Comparison of ENCODE assay signal across 18 cellular contexts in genomic region chr18:4854664-4855063, GRCh38.
DNase-seq lines count a peak whose midpoint lies in the region; ATAC-seq and TF ChIP-seq lines count a peak whose summit lies in the region.
"Had no signal": no experiment of that assay in that cellular context is flagged by ENCODE, and none has a peak within 500 bp of the region (broad histone marks: within the 10 kb centered on the region; RNA-seq: fewer than 3 reads in every experiment).

No MANE protein-coding gene starts in this region.

- peak; percentile 54 for DNase-seq in GM23338 (ENCODE audit: low spot score)
- DNase-seq in NT2/D1 (ENCODE audit: low read depth, low spot score), result peak; percentile 51
- peak; percentile 69 for DNase-seq in endodermal cell
- peak; percentile 42 for DNase-seq in neural progenitor cell (ENCODE audit: low spot score)
- DNase-seq in SW 1271 (lab: John Stamatoyannopoulos, UW), result no peak
- no peak for DNase-seq in transverse colon
- no peak for DNase-seq in hippocampal formation (lab: John Stamatoyannopoulos, UW)
- DNase-seq in posterior vena cava (ENCODE audit: low spot score), result no peak
- DNase-seq: Calu3; CD4-positive, alpha-beta memory T cell; DMS53; KBM-7; MV-4-11; NCI-H1417; NCI-H1930; NCI-H2171 treated with DMSO at 0.1 percent for 48 hours; NCI-H82; PC-9 had no signal

- intact Hi-C loops in transverse colon (cut with DNase I; ENCODE audit: low total_unique reads) (no loop called here), posterior vena cava (cut with DNase I) (no loop called here)

- no peak overlapping the region for H3K4me3 ChIP-seq in GM23338
- H3K4me3 ChIP-seq in NT2/D1 (ENCODE audit: insufficient read length, low read depth), result no peak overlapping the region
- no peak overlapping the region for H3K4me3 ChIP-seq in endodermal cell (ENCODE audit: low read length)
- H3K4me3 ChIP-seq in neural progenitor cell, result no peak overlapping the region
- no peak overlapping the region for H3K4me3 ChIP-seq in transverse colon
- H3K4me3 ChIP-seq: PC-9 had no signal

- H3K27me3 Mint-ChIP-seq in GM23338 (ENCODE audit: insufficient read depth, low read depth, poor library complexity) (no peaks in the 10 kb centered on the region), endodermal cell (ENCODE audit: insufficient read depth) (no peaks in the 10 kb centered on the region), neural progenitor cell (ENCODE audit: insufficient read depth, low read depth) (peaks cover 3% of the 10 kb centered on the region)
- H3K27me3 Mint-ChIP-seq: CD4-positive, alpha-beta memory T cell had no signal

- in situ Hi-C loops in transverse colon (cut with MboI; ENCODE audit: low pct_ligation_motif_present in 1 of 4, low pct_unique_long_range_greater_than_20kb in 1 of 4, low sequenced_read_pairs in 3 of 4), result no loop called here

- H3K4me3 Mint-ChIP-seq in GM23338 (no peak overlapping the region), endodermal cell (no peak overlapping the region), neural progenitor cell (no peak overlapping the region)
- H3K4me3 Mint-ChIP-seq: CD4-positive, alpha-beta memory T cell had no signal

- no peaks in the 10 kb centered on the region for H3F3A ChIP-seq in GM23338 (replicated peaks; ENCODE audit: low read depth)
- H3F3A ChIP-seq in neural progenitor cell (ENCODE audit: low read depth), result peaks cover 14% of the 10 kb centered on the region

- H4K20me1 ChIP-seq in GM23338 (replicated peaks; ENCODE audit: insufficient read depth) (no peaks in the 10 kb centered on the region), neural progenitor cell (ENCODE audit: low read depth) (no peaks in the 10 kb centered on the region)

- TF ChIP-seq POLR2A in transverse colon (IDR thresholded peaks at IDR 0.05), result no peak

- H3K79me2 ChIP-seq in GM23338 (replicated peaks; ENCODE audit: insufficient read depth) (no peaks in the 10 kb centered on the region), neural progenitor cell (ENCODE audit: low read depth) (no peaks in the 10 kb centered on the region)

- H3K36me3 ChIP-seq in GM23338 (ENCODE audit: insufficient read depth) (no peaks in the 10 kb centered on the region), NT2/D1 (ENCODE audit: insufficient read depth, insufficient read length, low read length) (no peaks in the 10 kb centered on the region), endodermal cell (ENCODE audit: control insufficient read depth, insufficient read depth, low read length) (no peaks in the 10 kb centered on the region), neural progenitor cell (no peaks in the 10 kb centered on the region), transverse colon (no peaks in the 10 kb centered on the region)

- H2AFZ ChIP-seq in GM23338 (no peak overlapping the region), neural progenitor cell (replicated peaks) (peak overlapping the region; percentile 35)
- H2AFZ ChIP-seq: PC-9 had no signal

- WGBS in endodermal cell (ENCODE audit: insufficient coverage in 1 of 2, insufficient read length in 1 of 2), 2 experiments, result 86% methylated on average over 1 of the region's 1 CpG; no CpG with 5 or more reads in 1 of the 2 experiments
- 40 to 68% methylated on average over 1 of the region's 1 CpG for WGBS in transverse colon (ENCODE audit: low coverage in 1 of 2), 2 donors

- H3K36me3 Mint-ChIP-seq in GM23338 (ENCODE audit: low read depth), result no peaks in the 10 kb centered on the region
- H3K36me3 Mint-ChIP-seq in endodermal cell (ENCODE audit: low read depth), result no peaks in the 10 kb centered on the region
- H3K36me3 Mint-ChIP-seq in neural progenitor cell, result no peaks in the 10 kb centered on the region
- H3K36me3 Mint-ChIP-seq: CD4-positive, alpha-beta memory T cell had no signal

- peaks cover 7% of the 10 kb centered on the region; the same call in 1 of the 2 replicates for H3K9me2 ChIP-seq in GM23338 (ENCODE audit: insufficient read depth)

- TF ChIP-seq EP300 in transverse colon (IDR thresholded peaks at IDR 0.05; ENCODE audit: low read depth), result no peak

- H3K9me3 ChIP-seq in NT2/D1 (ENCODE audit: insufficient read depth, low read length) (no peaks in the 10 kb centered on the region), endodermal cell (ENCODE audit: control insufficient read depth, low read length) (no peaks in the 10 kb centered on the region), neural progenitor cell (ENCODE audit: low read depth) (no peaks in the 10 kb centered on the region), transverse colon (peaks cover 0 to 2% of the 10 kb centered on the region in 2 donors)

- H3K9me3 Mint-ChIP-seq in GM23338 (no peaks in the 10 kb centered on the region), endodermal cell (no peaks in the 10 kb centered on the region), neural progenitor cell (no peaks in the 10 kb centered on the region)

- peaks cover 25% of the 10 kb centered on the region for H3K4me1 Mint-ChIP-seq in GM23338
- peaks cover 4% of the 10 kb centered on the region for H3K4me1 Mint-ChIP-seq in endodermal cell
- H3K4me1 Mint-ChIP-seq in neural progenitor cell, result peaks cover 8% of the 10 kb centered on the region
- H3K4me1 Mint-ChIP-seq: CD4-positive, alpha-beta memory T cell had no signal

- H3K4me2 ChIP-seq in GM23338, result peak overlapping the region; percentile 45; the same call in 1 of the 2 replicates
- H3K4me2 ChIP-seq in neural progenitor cell, result peak overlapping the region; percentile 32
- H3K4me2 ChIP-seq: PC-9 had no signal

- no peaks in the 10 kb centered on the region for H3K27me3 ChIP-seq in GM23338 (ENCODE audit: insufficient read depth)
- no peaks in the 10 kb centered on the region for H3K27me3 ChIP-seq in NT2/D1 (ENCODE audit: insufficient read depth, insufficient read length)
- no peaks in the 10 kb centered on the region for H3K27me3 ChIP-seq in endodermal cell (ENCODE audit: control insufficient read depth, insufficient read depth, low read length, poor library complexity, severe bottlenecking)
- peaks cover 23% of the 10 kb centered on the region for H3K27me3 ChIP-seq in neural progenitor cell
- no peaks in the 10 kb centered on the region for H3K27me3 ChIP-seq in transverse colon

- H3K9ac ChIP-seq in NT2/D1 (ENCODE audit: insufficient read length, low read depth), result no peak overlapping the region
- no peak overlapping the region for H3K9ac ChIP-seq in endodermal cell (ENCODE audit: extremely low read depth, low read length, poor library complexity, severe bottlenecking)
- no peak overlapping the region for H3K9ac ChIP-seq in neural progenitor cell

- TF ChIP-seq CTCF in GM23338 (conservative IDR thresholded peaks at IDR 0.05; ENCODE audit: low read depth in 2 of 2) (no peak), endodermal cell (conservative IDR thresholded peaks at IDR 0.05) (no peak), neural progenitor cell (IDR thresholded peaks at IDR 0.05) (no peak), transverse colon (IDR thresholded peaks at IDR 0.05) (no peak)

- peak overlapping the region; percentile 24 for H3K27ac ChIP-seq in GM23338 (ENCODE audit: low read depth)
- H3K27ac ChIP-seq in endodermal cell (ENCODE audit: low read depth, low read length), result no peak overlapping the region
- no peak overlapping the region for H3K27ac ChIP-seq in neural progenitor cell
- no peak overlapping the region for H3K27ac ChIP-seq in transverse colon
- H3K27ac ChIP-seq: PC-9 had no signal

- H3K27ac Mint-ChIP-seq in GM23338, result 0 out of 2 replicates have a peak overlapping the region, but pooled peaks have one; percentile 7
- H3K27ac Mint-ChIP-seq in endodermal cell, result no peak overlapping the region
- no peak overlapping the region for H3K27ac Mint-ChIP-seq in neural progenitor cell
- H3K27ac Mint-ChIP-seq: CD4-positive, alpha-beta memory T cell had no signal

- peak; percentile 99 for ATAC-seq in GM23338

- peaks cover 25% of the 10 kb centered on the region for H3K4me1 ChIP-seq in GM23338 (ENCODE audit: insufficient read depth)
- no peaks in the 10 kb centered on the region for H3K4me1 ChIP-seq in NT2/D1 (ENCODE audit: insufficient read depth, insufficient read length)
- H3K4me1 ChIP-seq in endodermal cell (ENCODE audit: control insufficient read depth, insufficient read depth, low read length), result no peaks in the 10 kb centered on the region
- H3K4me1 ChIP-seq in neural progenitor cell, result peaks cover 13% of the 10 kb centered on the region
- H3K4me1 ChIP-seq in transverse colon, result no peaks in the 10 kb centered on the region

TF ChIP-seq in GM23338, 12 proteins besides CTCF, POLR2A, EP300 and RAD21 (continues in another document):
- TF ChIP-seq JUNB (IDR thresholded peaks at IDR 0.05; ENCODE audit: unreplicated experiment), result no peak
- TF ChIP-seq ZNF114 (CRISPR knock-in tag; IDR thresholded peaks at IDR 0.05), result 0 out of 2 replicates have a peak, but pooled peaks have one; percentile 66
- TF ChIP-seq REST (IDR thresholded peaks at IDR 0.05; ENCODE audit: unreplicated experiment), result no peak

Comparison
In these comparisons a context has a peak if more than half of its experiments do, and no peak if none do; other contexts are left out.
1. DNase-seq: peak in GM23338 (single experiment), NT2/D1 (single experiment), endodermal cell (single experiment) and neural progenitor cell (single experiment); none in SW 1271 (0 of 2), transverse colon (single experiment), hippocampal formation (0 of 2) and posterior vena cava (single experiment).